17 cellular contexts compared by ENCODE assay signal in genomic region chr20:46789339-46789984, GRCh38.
DNase-seq lines count a peak whose midpoint lies in the region; ATAC-seq, FAIRE-seq and TF ChIP-seq lines count a peak whose summit lies in the region.
"Had no signal": no experiment of that assay in that cellular context is flagged by ENCODE, and none has a peak within 500 bp of the region (broad histone marks: within the 10 kb centered on the region; RNA-seq: fewer than 3 reads in every experiment).

No MANE protein-coding gene starts in this region.

- H3K27me3 ChIP-seq in IMR-90 (ENCODE audit: control insufficient read depth, insufficient read depth, low read length) (peaks cover 41% of the 10 kb centered on the region), RWPE2 (ENCODE audit: insufficient read depth, poor library complexity, severe bottlenecking) (no peaks in the 10 kb centered on the region), H1 (replicated peaks in 1 of 4; ENCODE audit: control insufficient read depth in 3 of 4, extremely low read depth in 1 of 4, insufficient read depth in 3 of 4, low read length in 3 of 4) (no peaks in the 10 kb centered on the region), neuronal stem cell (ENCODE audit: control insufficient read depth in 3 of 3, insufficient read depth in 3 of 3, low read depth in 1 of 3, low read length in 3 of 3) (peaks cover 0 to 33% (median 0%) of the 10 kb centered on the region in 3 experiments), hepatocyte (no peaks in the 10 kb centered on the region), GM23338 (ENCODE audit: insufficient read depth) (no peaks in the 10 kb centered on the region)
- H3K27me3 ChIP-seq: BE2C had no signal

- H3K4me1 ChIP-seq in IMR-90 (ENCODE audit: control insufficient read depth, insufficient read depth, low read length) (peaks cover 8% of the 10 kb centered on the region; the same call in 1 of the 2 replicates), RWPE2 (ENCODE audit: insufficient read depth, poor library complexity, severe bottlenecking) (no peaks in the 10 kb centered on the region), H1 (replicated peaks in 1 of 4; ENCODE audit: control insufficient read depth in 3 of 4, insufficient read depth in 4 of 4, low read length in 3 of 4) (peaks cover 0 to 9% (median 0%) of the 10 kb centered on the region in 4 experiments; a peak in 3 of 7 replicates), neuronal stem cell (ENCODE audit: control insufficient read depth in 2 of 2, insufficient read depth in 1 of 2, low read depth in 1 of 2, low read length in 2 of 2) (peaks cover 0 to 7% of the 10 kb centered on the region in 2 donors), hepatocyte (ENCODE audit: insufficient read depth) (peaks cover 8% of the 10 kb centered on the region), GM23338 (ENCODE audit: insufficient read depth) (no peaks in the 10 kb centered on the region)
- H3K4me1 ChIP-seq: A549, BE2C had no signal

- no peak for TF ChIP-seq POLR2A in IMR-90 (IDR thresholded peaks at IDR 0.05; ENCODE audit: low read depth, low read length)
- TF ChIP-seq POLR2A in H1 (IDR thresholded peaks at IDR 0.05; ENCODE audit: control extremely low read depth in 1 of 2, low read depth in 2 of 2, low read length in 2 of 2) = no peak

- H3K79me2 ChIP-seq in H1 (ENCODE audit: control insufficient read depth in 1 of 2, insufficient read depth in 2 of 2, low read length in 2 of 2) = no peaks in the 10 kb centered on the region
- no peaks in the 10 kb centered on the region for H3K79me2 ChIP-seq in hepatocyte
- H3K79me2 ChIP-seq in GM23338 (replicated peaks; ENCODE audit: insufficient read depth) = no peaks in the 10 kb centered on the region

- H3K9me1 ChIP-seq in IMR-90 (ENCODE audit: insufficient read depth, low read length) = no peaks in the 10 kb centered on the region; the same call in none of the 2 replicates

- no peaks in the 10 kb centered on the region for H3K9me2 ChIP-seq in hepatocyte (replicated peaks; ENCODE audit: insufficient read depth)
- H3K9me2 ChIP-seq in GM23338 (ENCODE audit: insufficient read depth) = no peaks in the 10 kb centered on the region

- no peaks in the 10 kb centered on the region for H3K9me3 Mint-ChIP-seq in GM23338
- H3K9me3 Mint-ChIP-seq: H9 had no signal

- WGBS in IMR-90 (ENCODE audit: extremely low coverage in 2 of 2, insufficient read length in 1 of 2), 2 experiments = 100% methylated on average over 3 of the region's 13 CpGs; no CpG with 5 or more reads in 1 of the 2 experiments
- WGBS in H1 (ENCODE audit: extremely low coverage in 1 of 2, insufficient coverage in 1 of 2, insufficient read length in 1 of 2, insufficient replicate concordance in 2 of 2, low coverage in 1 of 2, low lambda C conversion rate in 2 of 2, missing lambda C conversion rate in 1 of 2), 2 experiments = 86% methylated on average over 13 of the region's 13 CpGs; no CpG with 5 or more reads in 1 of the 2 experiments
- 100% methylated on average over 1 to 3 of the region's 13 CpGs for WGBS in neuronal stem cell (ENCODE audit: extremely low coverage in 2 of 2, insufficient read length in 2 of 2, insufficient replicate concordance in 1 of 2), 2 donors
- WGBS in hepatocyte (ENCODE audit: low lambda C conversion rate, missing lambda C conversion rate) = 76% methylated on average over 13 of the region's 13 CpGs

- H2BK20ac ChIP-seq in IMR-90 (ENCODE audit: low read depth, low read length) (no peak overlapping the region), H1 (ENCODE audit: low read length) (no peak overlapping the region)

- no peaks in the 10 kb centered on the region for H3K36me3 ChIP-seq in IMR-90 (ENCODE audit: control insufficient read depth, insufficient read depth, low read length)
- H3K36me3 ChIP-seq in RWPE2 (ENCODE audit: low read depth) = no peaks in the 10 kb centered on the region
- no peaks in the 10 kb centered on the region for H3K36me3 ChIP-seq in H1 (ENCODE audit: control insufficient read depth in 2 of 4, insufficient read depth in 4 of 4, low read length in 3 of 4)
- no peaks in the 10 kb centered on the region for H3K36me3 ChIP-seq in neuronal stem cell (replicated peaks in 1 of 2; ENCODE audit: control insufficient read depth in 2 of 2, insufficient read depth in 2 of 2, low read length in 2 of 2)
- H3K36me3 ChIP-seq in hepatocyte (replicated peaks; ENCODE audit: insufficient read depth, low read depth) = no peaks in the 10 kb centered on the region
- no peaks in the 10 kb centered on the region for H3K36me3 ChIP-seq in GM23338 (ENCODE audit: insufficient read depth)
- H3K36me3 ChIP-seq: BE2C had no signal

- TF ChIP-seq CTCF in IMR-90 (conservative IDR thresholded peaks at IDR 0.05; ENCODE audit: low read depth, low read length) (no peak), RWPE2 (IDR thresholded peaks at IDR 0.05; ENCODE audit: poor library complexity, severe bottlenecking) (no peak), H1 (IDR thresholded peaks at IDR 0.05; ENCODE audit: control extremely low read depth in 1 of 3, insufficient read depth in 1 of 3, low read depth in 1 of 3, low read length in 3 of 3) (no peak), hepatocyte (IDR thresholded peaks at IDR 0.05; ENCODE audit: poor library complexity) (no peak), GM23338 (conservative IDR thresholded peaks at IDR 0.05; ENCODE audit: low read depth in 2 of 2) (no peak)

- POLR2A ChIA-PET in IMR-90 (lab: Charles Lee; ENCODE audit: unreplicated experiment) = interaction anchor here (0.5 kb wide), 1 partner anchor 158 kb away, joined by 4 read pairs; no protein-coding TSS in a partner anchor
- POLR2A ChIA-PET in H1 (lab: Charles Lee; ENCODE audit: partially characterized antibody) = no interaction called here

- no peak overlapping the region for H2AK9ac ChIP-seq in IMR-90 (replicated peaks; ENCODE audit: low read depth, low read length, poor library complexity)

- H3K9me3 ChIP-seq in IMR-90 (ENCODE audit: control insufficient read depth, insufficient read depth, low read length) = peaks cover 1% of the 10 kb centered on the region; the same call in 1 of the 2 replicates
- no peaks in the 10 kb centered on the region for H3K9me3 ChIP-seq in RWPE2 (ENCODE audit: severe bottlenecking)
- H3K9me3 ChIP-seq in H1 (ENCODE audit: insufficient read depth in 2 of 2, low read depth in 1 of 2, low read length in 1 of 2) = no peaks in the 10 kb centered on the region
- H3K9me3 ChIP-seq in neuronal stem cell (replicated peaks in 1 of 2; ENCODE audit: control insufficient read depth in 2 of 2, insufficient read depth in 1 of 2, low read depth in 1 of 2, low read length in 2 of 2) = no peaks in the 10 kb centered on the region
- H3K9me3 ChIP-seq in hepatocyte (ENCODE audit: low read depth) = no peaks in the 10 kb centered on the region
- H3K9me3 ChIP-seq: A549, BE2C had no signal

- H2AK5ac ChIP-seq in IMR-90 (ENCODE audit: low read depth, low read length) (no peak overlapping the region), H1 (ENCODE audit: low read depth, low read length) (no peak overlapping the region), neuronal stem cell (ENCODE audit: low read depth, low read length) (no peak overlapping the region)

- no peak for FAIRE-seq in H1 (lab: Jason Lieb, UNC)
- FAIRE-seq: A549, GM18507 had no signal

- H3K27ac Mint-ChIP-seq in GM23338 = no peak overlapping the region
- H3K27ac Mint-ChIP-seq: CD4-positive, alpha-beta memory T cell; H9 had no signal

- H3K4me3 ChIP-seq in IMR-90 (ENCODE audit: insufficient read depth, low read depth, low read length) = no peak overlapping the region
- no peak overlapping the region for H3K4me3 ChIP-seq in RWPE2 (ENCODE audit: severe bottlenecking)
- H3K4me3 ChIP-seq in H1 (ENCODE audit: extremely low read depth in 1 of 4, insufficient read depth in 2 of 4, low read depth in 3 of 4, low read length in 4 of 4) = no peak overlapping the region
- H3K4me3 ChIP-seq in neuronal stem cell (ENCODE audit: low read length in 2 of 2) = no peak overlapping the region
- no peak overlapping the region for H3K4me3 ChIP-seq in hepatocyte
- H3K4me3 ChIP-seq in GM23338 = no peak overlapping the region
- H3K4me3 ChIP-seq: A549, GM12878 had no signal

- no peaks in the 10 kb centered on the region for H3K36me3 Mint-ChIP-seq in GM23338 (ENCODE audit: low read depth)
- H3K36me3 Mint-ChIP-seq: CD4-positive, alpha-beta memory T cell had no signal

- H3K27ac ChIP-seq in IMR-90 (ENCODE audit: insufficient read depth, low read length) = no peak overlapping the region
- no peak overlapping the region for H3K27ac ChIP-seq in RWPE2 (ENCODE audit: poor library complexity, severe bottlenecking)
- H3K27ac ChIP-seq in H1 (ENCODE audit: low read depth, low read length) = no peak overlapping the region
- no peak overlapping the region for H3K27ac ChIP-seq in neuronal stem cell (replicated peaks; ENCODE audit: low read length)
- H3K27ac ChIP-seq in hepatocyte = no peak overlapping the region
- no peak overlapping the region for H3K27ac ChIP-seq in GM23338 (ENCODE audit: low read depth)
- H3K27ac ChIP-seq: A549, C4-2B had no signal

- no peaks in the 10 kb centered on the region for H3F3A ChIP-seq in GM23338 (replicated peaks; ENCODE audit: low read depth)

- H3K9ac ChIP-seq in IMR-90 (ENCODE audit: low read depth, low read length) (no peak overlapping the region), H1 (replicated peaks in 1 of 4; ENCODE audit: extremely low read depth in 1 of 4, low read depth in 3 of 4, low read length in 3 of 4) (no peak overlapping the region), neuronal stem cell (ENCODE audit: low read depth, low read length, poor library complexity) (no peak overlapping the region)

- BruUV-seq in IMR-90 (replicated peaks; lab: Mats Ljungman, UMichigan) = no TSS peak

- H2BK5ac ChIP-seq in IMR-90 (ENCODE audit: low read depth, low read length, poor library complexity, severe bottlenecking) (peak overlapping the region; percentile 63), H1 (ENCODE audit: low read depth, low read length) (no peak overlapping the region), neuronal stem cell (ENCODE audit: low read length) (no peak overlapping the region)

- H2BK15ac ChIP-seq in IMR-90 (ENCODE audit: low read depth, low read length) = no peak overlapping the region
- no peak overlapping the region for H2BK15ac ChIP-seq in H1 (ENCODE audit: low read length)
- H2BK15ac ChIP-seq in neuronal stem cell (ENCODE audit: low read length) = no peak overlapping the region

- H3K4me3 Mint-ChIP-seq in GM23338 = no peak overlapping the region
- H3K4me3 Mint-ChIP-seq: CD4-positive, alpha-beta memory T cell; H9 had no signal

- H4K5ac ChIP-seq in IMR-90 (ENCODE audit: low read depth, low read length) (no peak overlapping the region), H1 (ENCODE audit: insufficient read length, low read depth, low read length) (no peak overlapping the region)

- no peak overlapping the region for H2AFZ ChIP-seq in IMR-90 (replicated peaks; ENCODE audit: low read length, poor library complexity)
- H2AFZ ChIP-seq in H1 (ENCODE audit: low read length) = no peak overlapping the region
- H2AFZ ChIP-seq in neuronal stem cell (ENCODE audit: low read length) = no peak overlapping the region
- no peak overlapping the region for H2AFZ ChIP-seq in hepatocyte
- H2AFZ ChIP-seq in GM23338 = no peak overlapping the region

- no peak overlapping the region for H4K8ac ChIP-seq in IMR-90 (ENCODE audit: low read depth in 2 of 2, low read length in 2 of 2)
- peak overlapping the region; percentile 63; the same call in 1 of the 2 replicates for H4K8ac ChIP-seq in H1 (ENCODE audit: extremely low read depth, insufficient read depth, low read length)
- H4K8ac ChIP-seq in neuronal stem cell (ENCODE audit: low read depth, low read length) = no peak overlapping the region

- H3K23me2 ChIP-seq in H1 (ENCODE audit: low read depth, low read length) = peaks cover 8% of the 10 kb centered on the region; the same call in 1 of the 2 replicates

- in situ Hi-C loops in IMR-90 (cut with MboI; ENCODE audit: low sequenced_read_pairs) = no loop called here

- DNase-seq in IMR-90 = no peak
- DNase-seq in RWPE2 (ENCODE audit: low spot score) = no peak
- no peak for DNase-seq in H1 (ENCODE audit: low read depth in 1 of 2, low spot score in 2 of 2)
- DNase-seq in neuronal stem cell (ENCODE audit: low spot score) = no peak
- DNase-seq in NCI-H1694 treated with DMSO at 0.1 percent for 48 hours (lab: John Stamatoyannopoulos, UW) = no peak
- DNase-seq in COLO668 (lab: John Stamatoyannopoulos, UW; ENCODE audit: unreplicated experiment) = no peak
- DNase-seq in hepatocyte (ENCODE audit: low spot score) = no peak
- no peak for DNase-seq in GM23338 (ENCODE audit: low spot score)
- DNase-seq: BE2C; CD4-positive, alpha-beta memory T cell; COR-L47; DMS153; H9 had no signal

- CTCF ChIA-PET in IMR-90 (lab: Yijun Ruan, JAX) = no interaction called here
- CTCF ChIA-PET in H1 (lab: Charles Lee; ENCODE audit: partially characterized antibody) = no interaction called here

- H2BK12ac ChIP-seq in H1 (ENCODE audit: low read depth, low read length) (no peak overlapping the region), neuronal stem cell (ENCODE audit: low read length) (no peak overlapping the region)

- intact Hi-C loops in IMR-90 (cut with micrococcal nuclease) = no loop called here

- TF ChIP-seq EP300 in H1 (IDR thresholded peaks at IDR 0.05; ENCODE audit: borderline replicate concordance in 1 of 2, low read depth in 2 of 2, low read length in 2 of 2) = no peak

- no peak overlapping the region for H3K4me2 ChIP-seq in IMR-90 (ENCODE audit: low read depth, low read length)
- H3K4me2 ChIP-seq in H1 (ENCODE audit: insufficient read depth in 1 of 2, low read depth in 2 of 2, low read length in 2 of 2) = no peak overlapping the region
- no peak overlapping the region for H3K4me2 ChIP-seq in neuronal stem cell (ENCODE audit: insufficient read depth, low read length, poor library complexity, severe bottlenecking)
- H3K4me2 ChIP-seq in hepatocyte = no peak overlapping the region
- no peak overlapping the region for H3K4me2 ChIP-seq in GM23338
- H3K4me2 ChIP-seq: A549 had no signal

- no peak overlapping the region for H3K14ac ChIP-seq in IMR-90 (replicated peaks; ENCODE audit: low read depth, low read length)
- no peak overlapping the region for H3K14ac ChIP-seq in H1 (ENCODE audit: insufficient read length)
- no peak overlapping the region for H3K14ac ChIP-seq in neuronal stem cell (ENCODE audit: low read length)

- TF ChIP-seq RAD21 in IMR-90 (IDR thresholded peaks at IDR 0.05; ENCODE audit: low read length) (no peak), H1 (IDR thresholded peaks at IDR 0.05 in 1 of 2, conservative IDR thresholded peaks at IDR 0.05 in 1 of 2; ENCODE audit: low read depth in 2 of 2, low read length in 2 of 2) (no peak)

- H3K23ac ChIP-seq in IMR-90 (ENCODE audit: low read depth, low read length) (no peak overlapping the region), H1 (ENCODE audit: insufficient read length) (no peak overlapping the region), neuronal stem cell (ENCODE audit: low read depth, low read length, poor library complexity) (no peak overlapping the region)

- H3K4me1 Mint-ChIP-seq in GM23338 = peaks cover 9% of the 10 kb centered on the region
- H3K4me1 Mint-ChIP-seq: CD4-positive, alpha-beta memory T cell had no signal

- ATAC-seq in IMR-90 (ENCODE audit: low read depth) (no peak), RWPE2 (ENCODE audit: low read depth) (peak; percentile 47), GM23338 (no peak)
- ATAC-seq: GM12878 had no signal

- H2BK120ac ChIP-seq in IMR-90 (ENCODE audit: low read depth, low read length) = no peak overlapping the region
- H2BK120ac ChIP-seq in H1 (replicated peaks; ENCODE audit: low read depth, low read length) = no peak overlapping the region
- no peak overlapping the region for H2BK120ac ChIP-seq in neuronal stem cell (ENCODE audit: low read depth, low read length)

- no peaks in the 10 kb centered on the region for H3K79me1 ChIP-seq in IMR-90 (ENCODE audit: low read depth in 1 of 2, low read length in 2 of 2)
- no peaks in the 10 kb centered on the region; the same call in none of the 2 replicates for H3K79me1 ChIP-seq in H1 (ENCODE audit: low read depth, low read length)
- peaks cover 2% of the 10 kb centered on the region for H3K79me1 ChIP-seq in neuronal stem cell (ENCODE audit: low read depth, low read length)

- H3K18ac ChIP-seq in IMR-90 (ENCODE audit: low read depth, low read length) (no peak overlapping the region), H1 (ENCODE audit: extremely low read depth, low read length) (no peak overlapping the region), neuronal stem cell (ENCODE audit: low read length) (peak overlapping the region; percentile 23)

- H3K56ac ChIP-seq in IMR-90 (ENCODE audit: extremely low read depth, insufficient read depth, low read length) (no peak overlapping the region), H1 (replicated peaks; ENCODE audit: insufficient read length, low read depth, low read length) (no peak overlapping the region)

- no peak overlapping the region for H4K91ac ChIP-seq in IMR-90 (ENCODE audit: insufficient read depth, low read depth, low read length)
- H4K91ac ChIP-seq in H1 (replicated peaks; ENCODE audit: insufficient read length, low read length) = no peak overlapping the region
- no peak overlapping the region for H4K91ac ChIP-seq in neuronal stem cell (ENCODE audit: low read depth, low read length, poor library complexity)

- H3K4ac ChIP-seq in IMR-90 (ENCODE audit: low read depth, low read length) = no peak overlapping the region
- H3K4ac ChIP-seq in H1 (replicated peaks; ENCODE audit: insufficient read length, low read depth, low read length) = no peak overlapping the region
- no peak overlapping the region for H3K4ac ChIP-seq in neuronal stem cell (ENCODE audit: low read length)

- peaks cover 1% of the 10 kb centered on the region for H3K27me3 Mint-ChIP-seq in GM23338 (ENCODE audit: insufficient read depth, low read depth, poor library complexity)

- H4K20me1 ChIP-seq in IMR-90 (ENCODE audit: insufficient read depth, low read length) (no peaks in the 10 kb centered on the region), H1 (replicated peaks in 1 of 2; ENCODE audit: control insufficient read depth in 1 of 2, insufficient read depth in 2 of 2, low read length in 2 of 2) (peaks cover 0 to 1% of the 10 kb centered on the region in 2 experiments), hepatocyte (ENCODE audit: insufficient read depth, poor library complexity, severe bottlenecking) (no peaks in the 10 kb centered on the region), GM23338 (replicated peaks; ENCODE audit: insufficient read depth) (no peaks in the 10 kb centered on the region)

- dilution Hi-C loops in IMR-90 (cut with HindIII; ENCODE audit: low sequenced_read_pairs, unreplicated experiment) = no loop called here
